In the genomic region with DNA sequence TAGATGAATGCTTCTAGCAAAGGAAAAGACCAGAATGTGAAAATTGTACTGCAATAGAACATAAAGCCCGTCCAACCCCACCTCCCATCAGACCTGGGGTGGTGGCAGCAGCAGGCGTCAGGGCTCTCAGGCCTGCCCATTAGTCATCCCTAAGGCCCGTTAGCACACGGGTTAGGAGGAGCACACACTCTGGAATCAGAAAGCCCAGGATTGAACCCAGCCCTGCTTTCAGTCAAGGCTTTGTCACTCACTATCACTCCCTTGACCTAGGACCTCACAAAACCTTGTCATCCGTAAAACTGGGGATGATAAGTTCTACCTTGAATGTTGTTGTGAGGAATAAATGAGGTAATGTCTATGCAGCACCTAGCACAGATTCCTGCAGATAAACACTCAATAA, we compare ENCODE assay signal across 10 cellular contexts. TPM values are rescaled to one million over a fixed set of nuclear protein-coding genes. Genes with fewer than 3 reads are reported as not detected.
DNase-seq lines count a peak whose midpoint lies in the region; ATAC-seq and TF ChIP-seq lines count a peak whose summit lies in the region.
"Had no signal": no experiment of that assay in that cellular context is flagged by ENCODE, and none has a peak within 500 bp of the region (broad histone marks: within the 10 kb centered on the region; RNA-seq: fewer than 3 reads in every experiment).

No MANE protein-coding gene starts in this region.

- H3K36me3 Mint-ChIP-seq in activated T-cell treated with anti-CD3 and anti-CD28 coated beads, Interleukin-2, amount 50 U/mL, for 24 hours (ENCODE audit: low read depth) = peaks cover 5% of the 10 kb centered on the region
- H3K36me3 Mint-ChIP-seq in T-helper 17 cell (ENCODE audit: low read depth) = no peaks in the 10 kb centered on the region
- no peaks in the 10 kb centered on the region for H3K36me3 Mint-ChIP-seq in CD14-positive monocyte
- H3K36me3 Mint-ChIP-seq: neural progenitor cell had no signal

- DNase-seq in activated T-cell treated with anti-CD3 and anti-CD28 coated beads, Interleukin-2, amount 50 U/mL, for 24 hours = no peak
- no peak for DNase-seq in activated T-cell treated with anti-CD3 and anti-CD28 coated beads, Interleukin-2, amount 50 U/mL, for 48 hours
- DNase-seq in T-helper 17 cell (no peak), fibroblast of villous mesenchyme (ENCODE audit: low read depth) (peak; percentile 15), CD14-positive monocyte (ENCODE audit: low spot score) (no peak), NCI-H446 treated with DMSO at 0.1 percent for 48 hours (lab: John Stamatoyannopoulos, UW) (no peak), SIG-M5 (lab: John Stamatoyannopoulos, UW) (no peak)
- no peak for DNase-seq in stimulated activated naive CD8-positive, alpha-beta T cell treated with anti-CD3 and anti-CD28 coated beads, Interleukin-15, amount 100 ng/mL, for 72 hours
- DNase-seq: effector CD4-positive, alpha-beta T cell had no signal

- H3K27me3 Mint-ChIP-seq in activated T-cell treated with anti-CD3 and anti-CD28 coated beads, Interleukin-2, amount 50 U/mL, for 24 hours = peaks cover 2% of the 10 kb centered on the region
- H3K27me3 Mint-ChIP-seq in T-helper 17 cell = no peaks in the 10 kb centered on the region
- H3K27me3 Mint-ChIP-seq in stimulated activated naive CD8-positive, alpha-beta T cell treated with anti-CD3 and anti-CD28 coated beads, Interleukin-15, amount 100 ng/mL, for 72 hours = no peaks in the 10 kb centered on the region
- H3K27me3 Mint-ChIP-seq in CD14-positive monocyte (ENCODE audit: low read depth in 3 of 3) = peaks cover 14 to 34% (median 28%) of the 10 kb centered on the region in 3 donors

- no peak for ATAC-seq in T-helper 17 cell
- no peak for ATAC-seq in stimulated activated naive CD8-positive, alpha-beta T cell treated with anti-CD3 and anti-CD28 coated beads, Interleukin-15, amount 100 ng/mL, for 72 hours

- peak overlapping the region; percentile 89 for H3K27ac Mint-ChIP-seq in activated T-cell treated with anti-CD3 and anti-CD28 coated beads, Interleukin-2, amount 50 U/mL, for 24 hours
- H3K27ac Mint-ChIP-seq in T-helper 17 cell (peak overlapping the region; percentile 96), CD14-positive monocyte (no peak overlapping the region)
- H3K27ac Mint-ChIP-seq in stimulated activated naive CD8-positive, alpha-beta T cell treated with anti-CD3 and anti-CD28 coated beads, Interleukin-15, amount 100 ng/mL, for 72 hours = no peak overlapping the region
- H3K27ac Mint-ChIP-seq: neural progenitor cell had no signal

- H3K9me3 ChIP-seq in T-helper 17 cell (ENCODE audit: control insufficient read depth, low read length, poor library complexity, severe bottlenecking) = no peaks in the 10 kb centered on the region

- H3K4me3 ChIP-seq in fibroblast of villous mesenchyme (ENCODE audit: low read depth, low read length) = no peak overlapping the region
- H3K4me3 ChIP-seq: neural progenitor cell had no signal

- intact Hi-C loops in CD14-positive monocyte (cut with micrococcal nuclease) = no loop called here

- H3K4me3 Mint-ChIP-seq in activated T-cell treated with anti-CD3 and anti-CD28 coated beads, Interleukin-2, amount 50 U/mL, for 24 hours = peak overlapping the region; percentile 33
- H3K4me3 Mint-ChIP-seq in T-helper 17 cell (peak overlapping the region; percentile 69), CD14-positive monocyte (no peak overlapping the region)
- H3K4me3 Mint-ChIP-seq in stimulated activated naive CD8-positive, alpha-beta T cell treated with anti-CD3 and anti-CD28 coated beads, Interleukin-15, amount 100 ng/mL, for 72 hours = peak overlapping the region; percentile 7 to 46

- no peaks in the 10 kb centered on the region for H3K9me3 Mint-ChIP-seq in activated T-cell treated with anti-CD3 and anti-CD28 coated beads, Interleukin-2, amount 50 U/mL, for 24 hours
- no peaks in the 10 kb centered on the region for H3K9me3 Mint-ChIP-seq in stimulated activated naive CD8-positive, alpha-beta T cell treated with anti-CD3 and anti-CD28 coated beads, Interleukin-15, amount 100 ng/mL, for 72 hours
- H3K9me3 Mint-ChIP-seq in CD14-positive monocyte = peaks cover 0 to 8% (median 2%) of the 10 kb centered on the region in 7 donors
- H3K9me3 Mint-ChIP-seq: neural progenitor cell had no signal

- H3K4me1 Mint-ChIP-seq in activated T-cell treated with anti-CD3 and anti-CD28 coated beads, Interleukin-2, amount 50 U/mL, for 24 hours (ENCODE audit: low read depth) = peaks cover 57% of the 10 kb centered on the region
- H3K4me1 Mint-ChIP-seq in T-helper 17 cell (peaks cover 48% of the 10 kb centered on the region), CD14-positive monocyte (peaks cover 24% of the 10 kb centered on the region)
- H3K4me1 Mint-ChIP-seq in stimulated activated naive CD8-positive, alpha-beta T cell treated with anti-CD3 and anti-CD28 coated beads, Interleukin-15, amount 100 ng/mL, for 72 hours = peaks cover 80% of the 10 kb centered on the region

- TF ChIP-seq CTCF in fibroblast of villous mesenchyme (IDR thresholded peaks at IDR 0.05; ENCODE audit: insufficient read depth, low read depth, low read length) = no peak
- no peak for TF ChIP-seq CTCF in CD14-positive monocyte (IDR thresholded peaks at IDR 0.05)

RNA-seq across cellular contexts. Expression of gene MICAL3, which starts 26.9 kb away (rescaled TPM):
- total RNA-seq in T-helper 17 cell (10 to 100 TPM; 28.9 to 37.0 TPM), fibroblast of villous mesenchyme (24.2 and 39.7 TPM in 2 replicates)
- under 1 TPM in 1 of 2 donors, not detected in 1; 0.23 TPM for polyA plus RNA-seq in CD14-positive monocyte

Comparison
In these comparisons a context has a peak if more than half of its experiments do, and no peak if none do; other contexts are left out.
1. H3K27ac Mint-ChIP-seq: peak in activated T-cell treated with anti-CD3 and anti-CD28 coated beads, Interleukin-2, amount 50 U/mL, for 24 hours (single experiment) and T-helper 17 cell (single experiment); none in stimulated activated naive CD8-positive, alpha-beta T cell treated with anti-CD3 and anti-CD28 coated beads, Interleukin-15, amount 100 ng/mL, for 72 hours (0 of 2) and CD14-positive monocyte (0 of 7).
2. H3K4me3 Mint-ChIP-seq: peak in activated T-cell treated with anti-CD3 and anti-CD28 coated beads, Interleukin-2, amount 50 U/mL, for 24 hours (single experiment), T-helper 17 cell (single experiment) and stimulated activated naive CD8-positive, alpha-beta T cell treated with anti-CD3 and anti-CD28 coated beads, Interleukin-15, amount 100 ng/mL, for 72 hours (2 of 2); none in CD14-positive monocyte (0 of 2).